22 cellular contexts compared by ENCODE assay signal in genomic region chr4:145293658-145294057, GRCh38.
"Had no signal": no experiment of that assay in that cellular context is flagged by ENCODE, and none has a peak within 500 bp of the region (broad histone marks: within the 10 kb centered on the region; RNA-seq: fewer than 3 reads in every experiment).

No MANE protein-coding gene starts in this region.

- ATAC-seq: activated CD4-positive, CD25-positive, alpha-beta regulatory T cell treated with anti-CD3 and anti-CD28 coated beads, Interleukin-2, amount 50 U/mL, for 24 hours; activated CD8-positive, alpha-beta T cell treated with anti-CD3 and anti-CD28 coated beads for 36 hours; activated T-cell treated with anti-CD3 and anti-CD28 coated beads, Interleukin-2, amount 50 U/mL, for 72 hours; body of pancreas had no signal

- H3K4me3 Mint-ChIP-seq: activated CD8-positive, alpha-beta T cell treated with anti-CD3 and anti-CD28 coated beads for 36 hours; activated naive CD8-positive, alpha-beta T cell treated with anti-CD3 and anti-CD28 coated beads, Interleukin-2, amount 10 ng/mL, durations not matched to agents 7 days and 5 days; activated T-cell treated with anti-CD3 and anti-CD28 coated beads, Interleukin-2, amount 50 U/mL, for 72 hours had no signal

- H3K4me2 ChIP-seq: PC-9 had no signal

- H3K4me1 Mint-ChIP-seq: activated naive CD8-positive, alpha-beta T cell treated with anti-CD3 and anti-CD28 coated beads, Interleukin-2, amount 10 ng/mL, durations not matched to agents 7 days and 5 days had no signal

- H3K27me3 ChIP-seq: body of pancreas, MG63 had no signal

- H3K4me1 ChIP-seq: body of pancreas had no signal

- H2AFZ ChIP-seq: PC-9 had no signal

- H3K36me3 ChIP-seq: MG63 had no signal

- H3K27ac ChIP-seq: body of pancreas, PC-9 had no signal

- H3K4me3 ChIP-seq: body of pancreas, MG63, PC-9 had no signal

- DNase-seq: activated CD4-positive, alpha-beta T cell treated with anti-CD3 and anti-CD28 coated beads for 4 hours; activated CD8-positive, alpha-beta memory T cell treated with anti-CD3 and anti-CD28 coated beads, Interleukin-2, amount 50 U/mL, for 4 hours; activated CD8-positive, alpha-beta T cell treated with anti-CD3 and anti-CD28 coated beads for 36 hours; activated naive CD4-positive, alpha-beta T cell treated with anti-CD3 and anti-CD28 coated beads, Interleukin-2, amount 50 U/mL, for 16 hours; activated naive CD8-positive, alpha-beta T cell treated with anti-CD3 and anti-CD28 coated beads, Interleukin-2, amount 10 ng/mL, durations not matched to agents 7 days and 5 days; activated T-cell treated with anti-CD3 and anti-CD28 coated beads, Interleukin-2, amount 50 U/mL, for 72 hours; aorta; body of pancreas; central memory CD4-positive, alpha-beta T cell; KBM-7; MG63; NCI-H1105; NCI-H1436; NCI-H1694 treated with DMSO at 0.1 percent for 48 hours; NCI-H2029 treated with DMSO at 0.1 percent for 48 hours; NCI-H446; NCI-H524; PC-9; SHP77 treated with DMSO at 0.1 percent for 48 hours; T-helper 1 cell had no signal

- H3K9me3 Mint-ChIP-seq: activated naive CD8-positive, alpha-beta T cell treated with anti-CD3 and anti-CD28 coated beads, Interleukin-2, amount 10 ng/mL, durations not matched to agents 7 days and 5 days; activated T-cell treated with anti-CD3 and anti-CD28 coated beads, Interleukin-2, amount 50 U/mL, for 72 hours; activated T-helper 2 cell treated with anti-CD3 and anti-CD28 coated beads, Interferon-gamma antibody, Interleukin-2, Interleukin-4, amounts not matched to agents 10 μg/mL and 5 μg/mL and 100 μg/mL, durations not matched to agents 14 hours and 24 hours and 36 hours had no signal

- H3K36me3 Mint-ChIP-seq: activated naive CD8-positive, alpha-beta T cell treated with anti-CD3 and anti-CD28 coated beads, Interleukin-2, amount 10 ng/mL, durations not matched to agents 7 days and 5 days had no signal

- H3K9me3 ChIP-seq: body of pancreas, MG63 had no signal

- H3K27ac Mint-ChIP-seq: activated CD8-positive, alpha-beta T cell treated with anti-CD3 and anti-CD28 coated beads for 36 hours; activated naive CD8-positive, alpha-beta T cell treated with anti-CD3 and anti-CD28 coated beads, Interleukin-2, amount 10 ng/mL, durations not matched to agents 7 days and 5 days; activated T-cell treated with anti-CD3 and anti-CD28 coated beads, Interleukin-2, amount 50 U/mL, for 72 hours; activated T-helper 2 cell treated with anti-CD3 and anti-CD28 coated beads, Interferon-gamma antibody, Interleukin-2, Interleukin-4, amounts not matched to agents 10 μg/mL and 5 μg/mL and 100 μg/mL, durations not matched to agents 14 hours and 24 hours and 36 hours had no signal

- H3K27me3 Mint-ChIP-seq: activated naive CD8-positive, alpha-beta T cell treated with anti-CD3 and anti-CD28 coated beads, Interleukin-2, amount 10 ng/mL, durations not matched to agents 7 days and 5 days had no signal
